1 cellular context compared by ENCODE assay signal in genomic region chr19:1446713-1447564, GRCh38.
TF ChIP-seq lines count a peak whose summit lies in the region.

No MANE protein-coding gene starts in this region.

TF ChIP-seq in WTC11, 78 proteins besides CTCF, POLR2A, EP300 and RAD21 (continued from another document):
- no peak for TF ChIP-seq RORB (CRISPR knock-in tag; IDR thresholded peaks at IDR 0.05)
- TF ChIP-seq CREM (CRISPR knock-in tag; IDR thresholded peaks at IDR 0.05) = 0 out of 2 replicates have a peak, but pooled peaks have one; percentile 65
- TF ChIP-seq EMX1 (CRISPR knock-in tag; IDR thresholded peaks at IDR 0.05) = no peak
- 0 out of 2 replicates have a peak, but pooled peaks have one; percentile 48 for TF ChIP-seq E2F1 (CRISPR knock-in tag; IDR thresholded peaks at IDR 0.05)
